7 cellular contexts compared by ENCODE assay signal in genomic region chr2:197435598-197436435, GRCh38. TPM values are rescaled to one million over a fixed set of nuclear protein-coding genes. Genes with fewer than 3 reads are reported as not detected.
DNase-seq lines count a peak whose midpoint lies in the region; ATAC-seq and TF ChIP-seq lines count a peak whose summit lies in the region.

No MANE protein-coding gene starts in this region.

- no peaks in the 10 kb centered on the region for H3F3A ChIP-seq in Loucy (ENCODE audit: low read depth)

- H3K9ac ChIP-seq in Loucy (ENCODE audit: low read depth, low read length, poor library complexity, severe bottlenecking) (peak overlapping the region; percentile 96), muscle layer of colon (ENCODE audit: low read length) (peak overlapping the region; percentile 100)

- peaks cover 54% of the 10 kb centered on the region for H3K79me2 ChIP-seq in Loucy (ENCODE audit: insufficient read depth, low read length)

- DNase-seq in chondrocyte (ENCODE audit: low spot score) (no peak), HT-29 (ENCODE audit: low spot score) (no peak), globus pallidus (ENCODE audit: low spot score) (no peak)

- H3K27me3 Mint-ChIP-seq in chondrocyte (ENCODE audit: low read depth): no peaks in the 10 kb centered on the region

- peaks cover 39% of the 10 kb centered on the region for H4K20me1 ChIP-seq in Loucy (ENCODE audit: insufficient read depth, low read length, poor library complexity, severe bottlenecking)

- H3K4me1 Mint-ChIP-seq in chondrocyte (ENCODE audit: low read depth): peaks cover 38% of the 10 kb centered on the region

- peak overlapping the region; percentile 92 for H3K4me3 Mint-ChIP-seq in chondrocyte (ENCODE audit: unreplicated experiment)

- peak; percentile 1 for ATAC-seq in GM19395 (IDR thresholded peaks at IDR 0.05; ENCODE audit: unreplicated experiment)
- no peak for ATAC-seq in HG02840 (IDR thresholded peaks at IDR 0.05; ENCODE audit: low FRiP score, unreplicated experiment)

- H3K4me1 ChIP-seq in Loucy (ENCODE audit: insufficient read depth, low read length, poor library complexity, severe bottlenecking) (peaks cover 43% of the 10 kb centered on the region), muscle layer of colon (ENCODE audit: insufficient read depth, low read length) (peaks cover 39% of the 10 kb centered on the region)

- peak overlapping the region; percentile 96 for H2AFZ ChIP-seq in Loucy (ENCODE audit: low read length)

- H3K9me3 ChIP-seq in Loucy (ENCODE audit: insufficient read depth, low read depth, low read length): no peaks in the 10 kb centered on the region
- no peaks in the 10 kb centered on the region for H3K9me3 ChIP-seq in muscle layer of colon (ENCODE audit: low read length)

- H3K36me3 ChIP-seq in Loucy (ENCODE audit: insufficient read depth, low read length): no peaks in the 10 kb centered on the region
- no peaks in the 10 kb centered on the region for H3K36me3 ChIP-seq in muscle layer of colon (ENCODE audit: insufficient read depth, low read length)

- H3K27ac Mint-ChIP-seq in chondrocyte (ENCODE audit: unreplicated experiment): peak overlapping the region; percentile 99

- H3K36me3 Mint-ChIP-seq in chondrocyte (ENCODE audit: low read depth): no peaks in the 10 kb centered on the region

- H3K4me3 ChIP-seq in Loucy (ENCODE audit: low read length, poor library complexity, severe bottlenecking) (peak overlapping the region; percentile 90), muscle layer of colon (ENCODE audit: low read depth in 1 of 2, low read length in 2 of 2) (peak overlapping the region; percentile 95 to 100)

- H3K9me2 ChIP-seq in Loucy (replicated peaks; ENCODE audit: low read depth, low read length): no peaks in the 10 kb centered on the region

- no peaks in the 10 kb centered on the region for H3K9me3 Mint-ChIP-seq in chondrocyte (ENCODE audit: low read depth)

- peaks cover 8% of the 10 kb centered on the region for H3K27me3 ChIP-seq in Loucy (ENCODE audit: insufficient read depth, low read length, poor library complexity, severe bottlenecking)
- H3K27me3 ChIP-seq in muscle layer of colon (ENCODE audit: control insufficient read depth in 1 of 2, insufficient read depth in 2 of 2, low read length in 2 of 2): no peaks in the 10 kb centered on the region

- TF ChIP-seq CTCF in Loucy (conservative IDR thresholded peaks at IDR 0.05; ENCODE audit: low read length) (no peak), chondrocyte (IDR thresholded peaks at IDR 0.05) (no peak)

- peak overlapping the region; percentile 96 for H3K4me2 ChIP-seq in Loucy (ENCODE audit: low read depth, low read length, poor library complexity, severe bottlenecking)

- H3K27ac ChIP-seq in muscle layer of colon (ENCODE audit: low read depth, low read length): peak overlapping the region; percentile 99

RNA-seq across cellular contexts. Expression of gene SF3B1, which starts 1.0 kb away (rescaled TPM):
- 211 to 249 TPM (median 216 TPM) in 3 replicates for total RNA-seq in chondrocyte
- 92.5 and 95.8 TPM in 2 replicates for total RNA-seq in HT-29 (2014; rRNA removed; shearing (Covaris generic))

RNA-seq across cellular contexts. Expression of gene COQ10B, which starts 17.5 kb away (rescaled TPM):
- 28.5 to 33.9 TPM (median 33.5 TPM) in 3 replicates for total RNA-seq in chondrocyte
- 11.5 and 11.8 TPM in 2 replicates for total RNA-seq in HT-29 (2014; rRNA removed; shearing (Covaris generic))
